Comparison of ENCODE assay signal across 19 cellular contexts in the genomic region with DNA sequence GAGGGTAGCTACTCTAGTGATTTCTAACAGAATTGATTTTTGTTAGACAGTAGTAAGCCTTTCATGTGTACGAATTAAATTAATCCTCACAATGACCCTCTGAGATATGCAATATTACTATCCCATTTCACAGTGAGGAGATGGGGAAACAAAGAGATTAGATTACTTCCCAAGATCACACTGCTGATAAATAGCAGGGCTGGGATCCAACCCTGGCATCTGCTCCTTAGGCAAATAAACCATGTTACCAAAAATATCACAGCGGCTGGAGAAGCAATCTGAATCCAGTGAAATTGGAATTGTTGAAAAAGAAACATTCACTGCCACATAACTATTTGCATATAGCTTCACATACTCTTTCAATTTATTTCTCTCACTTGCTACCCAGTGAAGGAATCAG. TPM values are rescaled to one million over a fixed set of nuclear protein-coding genes. Genes with fewer than 3 reads are reported as not detected.
A peak's percentile ranks its signal among the peaks of the same experiment; 100 is the strongest.
DNase-seq lines count a peak whose midpoint lies in the region; ATAC-seq and TF ChIP-seq lines count a peak whose summit lies in the region.
"Had no signal": no experiment of that assay in that cellular context is flagged by ENCODE, and none has a peak within 500 bp of the region (broad histone marks: within the 10 kb centered on the region; RNA-seq: fewer than 3 reads in every experiment).

No MANE protein-coding gene starts in this region.

- H3K9me3 ChIP-seq in IMR-90 (ENCODE audit: control insufficient read depth, insufficient read depth, low read length) = no peaks in the 10 kb centered on the region
- H3K9me3 ChIP-seq: colonic mucosa, gastrocnemius medialis, stomach had no signal

- no peak overlapping the region for H2BK20ac ChIP-seq in IMR-90 (ENCODE audit: low read depth, low read length)

- peaks cover 22% of the 10 kb centered on the region for H3K4me1 Mint-ChIP-seq in chondrocyte (ENCODE audit: low read depth)
- peaks cover 2% of the 10 kb centered on the region for H3K4me1 Mint-ChIP-seq in activated CD4-positive, alpha-beta T cell treated with anti-CD3 and anti-CD28 coated beads, Interleukin-2, amount 10 ng/mL, durations not matched to agents 24 days and 14 days
- H3K4me1 Mint-ChIP-seq: activated naive CD4-positive, alpha-beta T cell treated with anti-CD3 and anti-CD28 coated beads, Interleukin-2, amount 50 U/mL, for 24 hours; T-helper 17 cell had no signal

- H3K9ac ChIP-seq in IMR-90 (ENCODE audit: low read depth, low read length) = no peak overlapping the region

- no peak overlapping the region for H4K91ac ChIP-seq in IMR-90 (ENCODE audit: insufficient read depth, low read depth, low read length)

- H3K36me3 ChIP-seq in IMR-90 (ENCODE audit: control insufficient read depth, insufficient read depth, low read length) = no peaks in the 10 kb centered on the region
- H3K36me3 ChIP-seq: colonic mucosa, gastrocnemius medialis had no signal

- in situ Hi-C loops in IMR-90 (cut with MboI; ENCODE audit: low sequenced_read_pairs) = no loop called here

- H3K9me1 ChIP-seq in IMR-90 (ENCODE audit: insufficient read depth, low read length) = no peaks in the 10 kb centered on the region; the same call in 1 of the 2 replicates

- no peak for TF ChIP-seq POLR2A in IMR-90 (IDR thresholded peaks at IDR 0.05; ENCODE audit: low read depth, low read length)

- intact Hi-C loops in IMR-90 (cut with micrococcal nuclease) = no loop called here
- intact Hi-C loops in activated CD4-positive, alpha-beta T cell treated with anti-CD3 and anti-CD28 coated beads, Interleukin-2, amount 10 ng/mL, durations not matched to agents 24 days and 14 days (cut with micrococcal nuclease) = no loop called here

- H3K18ac ChIP-seq in IMR-90 (ENCODE audit: low read depth, low read length) = no peak overlapping the region

- H3K4me3 Mint-ChIP-seq in chondrocyte (ENCODE audit: unreplicated experiment) = no peak overlapping the region
- H3K4me3 Mint-ChIP-seq in activated CD4-positive, alpha-beta T cell treated with anti-CD3 and anti-CD28 coated beads, Interleukin-2, amount 10 ng/mL, durations not matched to agents 24 days and 14 days = no peak overlapping the region
- H3K4me3 Mint-ChIP-seq: activated CD8-positive, alpha-beta T cell treated with anti-CD3 and anti-CD28 coated beads for 36 hours; activated naive CD4-positive, alpha-beta T cell treated with anti-CD3 and anti-CD28 coated beads, Interleukin-2, amount 50 U/mL, for 24 hours; activated T-cell treated with anti-CD3 and anti-CD28 coated beads, Interleukin-2, amount 50 U/mL, for 24 hours; natural killer cell treated with Interleukin-12 subunit alpha and Interleukin-12 subunit beta and Interleukin-15 and Interleukin-18, amount 100 ng/mL, for 72 hours; T-helper 17 cell; WTC11 had no signal

- H2AK5ac ChIP-seq in IMR-90 (ENCODE audit: low read depth, low read length) = no peak overlapping the region

- ATAC-seq in IMR-90 (ENCODE audit: low read depth) = peak; percentile 63
- ATAC-seq: activated CD8-positive, alpha-beta T cell treated with anti-CD3 and anti-CD28 coated beads for 36 hours; natural killer cell treated with Interleukin-12 subunit alpha and Interleukin-12 subunit beta and Interleukin-15 and Interleukin-18, amount 100 ng/mL, for 72 hours; T-helper 17 cell; WTC11 had no signal

- H2BK15ac ChIP-seq in IMR-90 (ENCODE audit: low read depth, low read length) = no peak overlapping the region

- 0 out of 2 replicates have a peak overlapping the region, but pooled peaks have one; percentile 2 for H3K4me2 ChIP-seq in IMR-90 (ENCODE audit: low read depth, low read length)

- no peak overlapping the region for H4K5ac ChIP-seq in IMR-90 (ENCODE audit: low read depth, low read length)

- H3K36me3 Mint-ChIP-seq in chondrocyte (ENCODE audit: low read depth) = peaks cover 2% of the 10 kb centered on the region
- H3K36me3 Mint-ChIP-seq in activated CD4-positive, alpha-beta T cell treated with anti-CD3 and anti-CD28 coated beads, Interleukin-2, amount 10 ng/mL, durations not matched to agents 24 days and 14 days (ENCODE audit: low read depth) = no peaks in the 10 kb centered on the region
- H3K36me3 Mint-ChIP-seq: activated naive CD4-positive, alpha-beta T cell treated with anti-CD3 and anti-CD28 coated beads, Interleukin-2, amount 50 U/mL, for 24 hours; natural killer cell treated with Interleukin-12 subunit alpha and Interleukin-12 subunit beta and Interleukin-15 and Interleukin-18, amount 100 ng/mL, for 72 hours had no signal

- BruUV-seq in IMR-90 (replicated peaks; lab: Mats Ljungman, UMichigan) = no TSS peak

- no peak overlapping the region for H3K56ac ChIP-seq in IMR-90 (ENCODE audit: extremely low read depth, insufficient read depth, low read length)

- H3K4me1 ChIP-seq in IMR-90 (ENCODE audit: control insufficient read depth, insufficient read depth, low read length) = no peaks in the 10 kb centered on the region; the same call in 1 of the 2 replicates
- H3K4me1 ChIP-seq: colonic mucosa had no signal

- TF ChIP-seq RAD21 in IMR-90 (IDR thresholded peaks at IDR 0.05; ENCODE audit: low read length) = no peak

- no peak overlapping the region for H2BK120ac ChIP-seq in IMR-90 (ENCODE audit: low read depth, low read length)

- H3K79me1 ChIP-seq in IMR-90 (ENCODE audit: low read depth in 1 of 2, low read length in 2 of 2) = no peaks in the 10 kb centered on the region

- H3K27ac Mint-ChIP-seq in chondrocyte (ENCODE audit: unreplicated experiment) = peak overlapping the region; percentile 5
- H3K27ac Mint-ChIP-seq in activated CD4-positive, alpha-beta T cell treated with anti-CD3 and anti-CD28 coated beads, Interleukin-2, amount 10 ng/mL, durations not matched to agents 24 days and 14 days = no peak overlapping the region
- H3K27ac Mint-ChIP-seq: activated CD8-positive, alpha-beta T cell treated with anti-CD3 and anti-CD28 coated beads for 36 hours; activated naive CD4-positive, alpha-beta T cell treated with anti-CD3 and anti-CD28 coated beads, Interleukin-2, amount 50 U/mL, for 24 hours; activated T-cell treated with anti-CD3 and anti-CD28 coated beads, Interleukin-2, amount 50 U/mL, for 24 hours; natural killer cell treated with Interleukin-12 subunit alpha and Interleukin-12 subunit beta and Interleukin-15 and Interleukin-18, amount 100 ng/mL, for 72 hours; T-helper 17 cell; WTC11 had no signal

- peak; percentile 15 for DNase-seq in AG10803 (ENCODE audit: low read depth)
- DNase-seq in IMR-90 = peak; percentile 46
- DNase-seq in NCI-H524 treated with DMSO at 0.1 percent for 48 hours (lab: John Stamatoyannopoulos, UW) = peak; percentile 14
- DNase-seq in chondrocyte (ENCODE audit: low spot score) = no peak
- no peak for DNase-seq in cortex of kidney (lab: John Stamatoyannopoulos, UW)
- no peak for DNase-seq in NCI-H128 (lab: John Stamatoyannopoulos, UW; ENCODE audit: unreplicated experiment)
- DNase-seq in activated CD4-positive, alpha-beta T cell treated with anti-CD3 and anti-CD28 coated beads, Interleukin-2, amount 10 ng/mL, durations not matched to agents 24 days and 14 days = no peak
- no peak for DNase-seq in cerebellum (ENCODE audit: low spot score)
- DNase-seq: activated CD8-positive, alpha-beta T cell treated with anti-CD3 and anti-CD28 coated beads for 36 hours; activated T-cell treated with anti-CD3 and anti-CD28 coated beads, Interleukin-2, amount 50 U/mL, for 24 hours; colonic mucosa; gastrocnemius medialis; mesendoderm; stimulated activated CD4-positive, alpha-beta T cell treated with anti-CD3 and anti-CD28 coated beads, Interleukin-1b, Interleukin-23, amount 100 ng/mL, for 48 hours; stomach; T-helper 17 cell had no signal

- dilution Hi-C loops in IMR-90 (cut with HindIII; ENCODE audit: low sequenced_read_pairs, unreplicated experiment) = no loop called here

- no peak overlapping the region for H2AK9ac ChIP-seq in IMR-90 (replicated peaks; ENCODE audit: low read depth, low read length, poor library complexity)

- H3K27ac ChIP-seq in IMR-90 (ENCODE audit: insufficient read depth, low read length) = no peak overlapping the region
- H3K27ac ChIP-seq: colonic mucosa, gastrocnemius medialis, stomach had no signal

- no peak overlapping the region for H4K8ac ChIP-seq in IMR-90 (ENCODE audit: low read depth in 2 of 2, low read length in 2 of 2)

- no peak overlapping the region for H3K4ac ChIP-seq in IMR-90 (ENCODE audit: low read depth, low read length)

- POLR2A ChIA-PET in IMR-90 (lab: Charles Lee; ENCODE audit: unreplicated experiment) = no interaction called here

- no peaks in the 10 kb centered on the region; the same call in 1 of the 2 replicates for H3K27me3 ChIP-seq in IMR-90 (ENCODE audit: control insufficient read depth, insufficient read depth, low read length)
- H3K27me3 ChIP-seq: colonic mucosa, gastrocnemius medialis, stomach had no signal

- no peak overlapping the region for H3K14ac ChIP-seq in IMR-90 (replicated peaks; ENCODE audit: low read depth, low read length)

- CTCF ChIA-PET in IMR-90 (lab: Yijun Ruan, JAX) = interaction anchor here (0.7 to 2.1 kb wide), 2 partner anchors 16 to 21 kb away, joined by 3 to 5 read pairs; no protein-coding TSS in a partner anchor

- H4K20me1 ChIP-seq in IMR-90 (ENCODE audit: insufficient read depth, low read length) = no peaks in the 10 kb centered on the region

- no peaks in the 10 kb centered on the region for H3K9me3 Mint-ChIP-seq in chondrocyte (ENCODE audit: low read depth)
- peaks cover 6% of the 10 kb centered on the region for H3K9me3 Mint-ChIP-seq in activated CD4-positive, alpha-beta T cell treated with anti-CD3 and anti-CD28 coated beads, Interleukin-2, amount 10 ng/mL, durations not matched to agents 24 days and 14 days
- H3K9me3 Mint-ChIP-seq: activated CD8-positive, alpha-beta T cell treated with anti-CD3 and anti-CD28 coated beads for 36 hours; activated naive CD4-positive, alpha-beta T cell treated with anti-CD3 and anti-CD28 coated beads, Interleukin-2, amount 50 U/mL, for 24 hours; activated T-cell treated with anti-CD3 and anti-CD28 coated beads, Interleukin-2, amount 50 U/mL, for 24 hours; natural killer cell treated with Interleukin-12 subunit alpha and Interleukin-12 subunit beta and Interleukin-15 and Interleukin-18, amount 100 ng/mL, for 72 hours had no signal

- H2AFZ ChIP-seq in IMR-90 (replicated peaks; ENCODE audit: low read length, poor library complexity) = no peak overlapping the region

- WGBS in IMR-90 (ENCODE audit: extremely low coverage in 2 of 2, insufficient read length in 1 of 2), 2 experiments = no CpG with 5 or more reads among the region's 2 CpGs

- H2BK5ac ChIP-seq in IMR-90 (ENCODE audit: low read depth, low read length, poor library complexity, severe bottlenecking) = no peak overlapping the region

- H3K4me3 ChIP-seq in AG10803 (ENCODE audit: low read length) (no peak overlapping the region), IMR-90 (ENCODE audit: insufficient read depth, low read depth, low read length) (no peak overlapping the region)
- H3K4me3 ChIP-seq: colonic mucosa, gastrocnemius medialis, stomach had no signal

- peaks cover 4% of the 10 kb centered on the region for H3K27me3 Mint-ChIP-seq in chondrocyte (ENCODE audit: low read depth)
- peaks cover 29% of the 10 kb centered on the region for H3K27me3 Mint-ChIP-seq in activated CD4-positive, alpha-beta T cell treated with anti-CD3 and anti-CD28 coated beads, Interleukin-2, amount 10 ng/mL, durations not matched to agents 24 days and 14 days

- TF ChIP-seq CTCF in AG10803 (conservative IDR thresholded peaks at IDR 0.05; ENCODE audit: low read length) (no peak), IMR-90 (conservative IDR thresholded peaks at IDR 0.05; ENCODE audit: low read depth, low read length) (no peak), chondrocyte (IDR thresholded peaks at IDR 0.05) (no peak)

- H3K23ac ChIP-seq in IMR-90 (ENCODE audit: low read depth, low read length) = no peak overlapping the region

RNA-seq across cellular contexts. Expression of a gene that starts 12.8 kb away (rescaled TPM):
- total RNA-seq in IMR-90 (2012; rRNA removed) (112 and 116 TPM in 2 replicates), chondrocyte (40.9 to 123 TPM (median 120 TPM) in 3 replicates), cerebellum (2.7 TPM)
- polyA plus RNA-seq in IMR-90 (2012; rRNA removed) = 185 and 241 TPM in 2 replicates
- 369 and 427 TPM in 2 replicates for polyA plus RNA-seq in IMR-90 (2012; cell fraction: cytosol; rRNA removed)
- 99.2 and 236 TPM in 2 replicates for polyA plus RNA-seq in IMR-90 (2012; cell fraction: nucleus; rRNA removed; ENCODE audit: low replicate concordance)
- total RNA-seq in activated CD4-positive, alpha-beta T cell treated with anti-CD3 and anti-CD28 coated beads, Interleukin-2, amount 10 ng/mL, durations not matched to agents 24 days and 14 days = 35.7 and 36.0 TPM in 2 replicates
- total RNA-seq: T-helper 17 cell had no signal

RNA-seq across cellular contexts. Expression of a gene that starts 57.2 kb away (rescaled TPM):
- 17.5 and 19.5 TPM in 2 replicates for total RNA-seq in IMR-90 (2012; rRNA removed)
- polyA plus RNA-seq in IMR-90 (2012; rRNA removed) = 108 and 118 TPM in 2 replicates
- 114 and 118 TPM in 2 replicates for polyA plus RNA-seq in IMR-90 (2012; cell fraction: cytosol; rRNA removed)
- polyA plus RNA-seq in IMR-90 (2012; cell fraction: nucleus; rRNA removed; ENCODE audit: low replicate concordance) = 64.5 and 79.4 TPM in 2 replicates
- 81.1 to 102 TPM (median 99.4 TPM) in 3 replicates for total RNA-seq in chondrocyte
- total RNA-seq in activated CD4-positive, alpha-beta T cell treated with anti-CD3 and anti-CD28 coated beads, Interleukin-2, amount 10 ng/mL, durations not matched to agents 24 days and 14 days = 9.4 and 10.0 TPM in 2 replicates
- total RNA-seq in cerebellum = 11.5 TPM

Comparison
In these comparisons a context has a peak if more than half of its experiments do, and no peak if none do; other contexts are left out.
1. DNase-seq: peak in AG10803 (single experiment), IMR-90 (single experiment) and NCI-H524 treated with DMSO at 0.1 percent for 48 hours (single experiment); none in chondrocyte (single experiment), cortex of kidney (single experiment), NCI-H128 (single experiment), activated CD4-positive, alpha-beta T cell treated with anti-CD3 and anti-CD28 coated beads, Interleukin-2, amount 10 ng/mL, durations not matched to agents 24 days and 14 days (single experiment) and cerebellum (single experiment).